ENCODE assay signal across 27 cellular contexts in the genomic region with DNA sequence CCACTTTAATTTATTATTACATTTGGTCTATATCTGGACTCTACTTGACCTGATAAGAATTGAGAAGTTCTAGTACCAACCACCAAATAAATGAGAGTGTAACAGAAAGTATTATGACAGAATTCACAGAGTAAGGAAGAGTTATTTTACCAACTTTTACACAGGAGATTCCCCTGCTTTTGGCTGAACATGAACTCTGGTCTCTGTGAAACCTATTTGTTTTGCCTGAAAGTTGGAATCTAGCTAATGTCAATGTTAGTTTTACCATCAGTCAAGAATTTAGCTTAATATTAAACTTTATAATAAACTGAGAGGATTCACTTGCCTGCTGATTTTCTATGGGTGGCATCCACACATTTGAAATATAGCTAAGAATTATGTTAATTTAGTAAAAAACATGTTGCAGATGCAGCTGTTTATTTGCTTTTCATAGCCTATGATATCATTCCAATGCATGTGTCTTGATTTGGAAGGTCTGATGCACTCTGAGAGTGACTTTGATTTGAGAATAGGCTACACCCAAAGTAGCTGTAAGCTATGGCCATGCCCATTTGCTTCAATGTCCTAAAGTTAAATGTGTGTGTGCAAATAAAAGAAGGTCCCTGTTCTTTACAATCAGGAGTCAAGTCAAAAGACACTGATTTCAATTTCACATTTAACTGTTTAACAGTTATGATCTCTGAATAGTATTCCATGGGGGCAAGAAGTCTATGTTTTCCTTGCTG.
"Had no signal": no experiment of that assay in that cellular context is flagged by ENCODE, and none has a peak within 500 bp of the region (broad histone marks: within the 10 kb centered on the region; RNA-seq: fewer than 3 reads in every experiment).

No MANE protein-coding gene starts in this region.

- FAIRE-seq: urothelium cell line had no signal

- H3K79me2 ChIP-seq: parathyroid adenoma had no signal

- H3K27ac ChIP-seq: neutrophil, parathyroid adenoma, psoas muscle, skin epidermis, spleen, stomach, thoracic aorta, thyroid gland, tibial nerve, upper lobe of left lung, vagina had no signal

- ATAC-seq: naive thymus-derived CD8-positive, alpha-beta T cell; natural killer cell treated with Interleukin-12 subunit alpha and Interleukin-12 subunit beta and Interleukin-15 and Interleukin-18, amount 100 ng/mL, for 72 hours; psoas muscle; right cardiac atrium; sciatic nerve; stimulated activated effector memory CD8-positive, alpha-beta T cell treated with anti-CD3 and anti-CD28 coated beads, Interleukin-12 subunit alpha, Interleukin-12 subunit beta, amount 100 ng/mL, for 72 hours; stimulated activated naive B cell treated with anti-CD40 and anti-IgM and Interleukin-4, amounts not matched to agents 10 μg/mL and 1 μg/mL and 100 μg/mL, for 72 hours had no signal

- DNase-seq: naive thymus-derived CD8-positive, alpha-beta T cell; nephron progenitor cell; nucleus accumbens; posterior cingulate gyrus; psoas muscle; right cardiac atrium; spleen; stimulated activated CD4-positive, alpha-beta T cell treated with anti-CD3 and anti-CD28 coated beads, Interleukin-12 subunit alpha, Interleukin-12 subunit beta, amount 100 ng/mL, for 4 hours; stimulated activated CD4-positive, alpha-beta T cell treated with anti-CD3 and anti-CD28 coated beads, Interleukin-1b, Interleukin-23, amount 100 ng/mL, for 48 hours; stimulated activated CD4-positive, alpha-beta T cell treated with anti-CD3 and anti-CD28 coated beads, Interleukin-2, amount 100 ng/mL, for 48 hours; stimulated activated CD4-positive, alpha-beta T cell treated with anti-CD3 and anti-CD28 coated beads, Interleukin-4, amount 100 ng/mL, for 24 hours; stimulated activated naive B cell treated with anti-CD40 and anti-IgM and Interleukin-4, amounts not matched to agents 10 μg/mL and 1 μg/mL and 100 μg/mL, for 72 hours; stimulated activated naive CD4-positive, alpha-beta T cell treated with Interleukin-2 at 50 U/mL for 16 hours; stomach; thyroid gland; upper lobe of left lung had no signal

- H3K9me3 ChIP-seq: neutrophil, psoas muscle, stomach, thoracic aorta, thyroid gland, tibial nerve, upper lobe of left lung, vagina had no signal

- H3K27me3 ChIP-seq: neutrophil, spleen, stomach, thyroid gland, tibial nerve, upper lobe of left lung, vagina had no signal

- H3K4me2 ChIP-seq: smooth muscle cell had no signal

- H3K4me1 ChIP-seq: parathyroid adenoma, psoas muscle, stomach, thyroid gland, tibial nerve, upper lobe of left lung, vagina had no signal

- H3K4me3 ChIP-seq: psoas muscle, skin epidermis, smooth muscle cell, spleen, stomach, thoracic aorta, thyroid gland, tibial nerve, upper lobe of left lung, vagina had no signal

- H3K36me3 ChIP-seq: neutrophil, spleen, stomach, thoracic aorta, thyroid gland, tibial nerve, upper lobe of left lung, vagina had no signal

- H3K9ac ChIP-seq: parathyroid adenoma had no signal
